ENCODE assay signal across 1 cellular context in genomic region chr10:26725837-26726727, GRCh38.
TF ChIP-seq lines count a peak whose summit lies in the region.

No MANE protein-coding gene starts in this region.

TF ChIP-seq in GM23338, 12 proteins besides CTCF, POLR2A, EP300 and RAD21 (continued from another document):
- TF ChIP-seq REST (IDR thresholded peaks at IDR 0.05; ENCODE audit: unreplicated experiment) (no peak), NANOG (IDR thresholded peaks at IDR 0.05; ENCODE audit: borderline replicate concordance) (no peak), CREB1 (CRISPR knock-in tag; IDR thresholded peaks at IDR 0.05; ENCODE audit: low read depth) (no peak), ETS1 (IDR thresholded peaks at IDR 0.05) (no peak), STAT1 (IDR thresholded peaks at IDR 0.05; ENCODE audit: unreplicated experiment) (no peak), EZH2 (IDR thresholded peaks at IDR 0.05; ENCODE audit: low read depth, unreplicated experiment) (no peak), ZNF462 (CRISPR knock-in tag; IDR thresholded peaks at IDR 0.05) (no peak), JUNB (IDR thresholded peaks at IDR 0.05; ENCODE audit: unreplicated experiment) (no peak), POLR2AphosphoS5 (IDR thresholded peaks at IDR 0.05; ENCODE audit: low read depth) (no peak), EZH2phosphoT487 (IDR thresholded peaks at IDR 0.05; ENCODE audit: unreplicated experiment) (no peak)
